ENCODE assay signal across 8 cellular contexts in genomic region chr11:8699903-8700302, GRCh38. TPM values are rescaled to one million over a fixed set of nuclear protein-coding genes. Genes with fewer than 3 reads are reported as not detected.
DNase-seq lines count a peak whose midpoint lies in the region; ATAC-seq and TF ChIP-seq lines count a peak whose summit lies in the region.

No MANE protein-coding gene starts in this region.

- peak overlapping the region; percentile 96 for H3K27ac Mint-ChIP-seq in WTC11

- H3K4me1 Mint-ChIP-seq in WTC11: peaks cover 59% of the 10 kb centered on the region

- 16 to 31% methylated on average over 3 of the region's 3 CpGs for WGBS in GM23248 (ENCODE audit: low coverage in 1 of 2, low lambda C conversion rate in 2 of 2, missing lambda C conversion rate in 2 of 2), 2 experiments
- WGBS in heart left ventricle, 4 donors: 25 to 43% (median 33%) methylated on average over 3 of the region's 3 CpGs

- no peak overlapping the region for H3K4me3 ChIP-seq in GM23248
- H3K4me3 ChIP-seq in heart left ventricle: no peak overlapping the region

- H3K36me3 ChIP-seq in GM23248 (ENCODE audit: low read depth) (no peaks in the 10 kb centered on the region), heart left ventricle (peaks cover 0 to 87% (median 84%) of the 10 kb centered on the region in 9 donors)

- H3K4me1 ChIP-seq in GM23248 (ENCODE audit: insufficient read depth) (peaks cover 13% of the 10 kb centered on the region), heart left ventricle (peaks cover 0 to 24% (median 15%) of the 10 kb centered on the region in 12 donors)

- H3K36me3 Mint-ChIP-seq in WTC11: peaks cover 29% of the 10 kb centered on the region

- no peak for TF ChIP-seq POLR2A in heart left ventricle (IDR thresholded peaks at IDR 0.05)

- CTCF ChIA-PET in WTC11 (lab: Charles Lee): interaction anchor here (0.6 to 3.1 kb wide), 7 partner anchors 11 to 260 kb away, joined by 3 to 18 read pairs (median 6); a partner anchor contains a TSS

- ATAC-seq in WTC11 (no peak; the same call in 1 of the 2 replicates), heart left ventricle (peak in 3 of 4 donors; percentile 6 to 58 (median 17)), GM19324 (IDR thresholded peaks at IDR 0.05; ENCODE audit: low FRiP score, unreplicated experiment) (no peak), GM21515 (IDR thresholded peaks at IDR 0.05; ENCODE audit: unreplicated experiment) (no peak)

- no peaks in the 10 kb centered on the region for H3K27me3 Mint-ChIP-seq in WTC11 (ENCODE audit: low read depth)

- no peaks in the 10 kb centered on the region for H3K9me2 ChIP-seq in GM23248 (ENCODE audit: insufficient read depth)

- peak overlapping the region; percentile 7; the same call in 1 of the 2 replicates for H3K27ac ChIP-seq in GM23248
- H3K27ac ChIP-seq in heart left ventricle: peak overlapping the region in 11 of 12 donors; percentile 10 to 95 (median 54)

- POLR2A ChIA-PET in WTC11 (lab: Charles Lee): interaction anchor here (0.7 to 5.2 kb wide), 5 partner anchors 11 to 259 kb away, joined by 3 to 54 read pairs (median 5); a partner anchor contains a TSS

- H3K9me3 ChIP-seq in GM23248 (ENCODE audit: low read depth) (no peaks in the 10 kb centered on the region), heart left ventricle (no peaks in the 10 kb centered on the region)

- no peaks in the 10 kb centered on the region for H3K27me3 ChIP-seq in GM23248 (replicated peaks; ENCODE audit: insufficient read depth)
- H3K27me3 ChIP-seq in heart left ventricle: no peaks in the 10 kb centered on the region

- TF ChIP-seq CTCF in WTC11 (IDR thresholded peaks at IDR 0.05) (no peak), heart left ventricle (IDR thresholded peaks at IDR 0.05) (no peak)

- peak overlapping the region; percentile 19 for H3K9ac ChIP-seq in GM23248

- H4K20me1 ChIP-seq in GM23248 (ENCODE audit: insufficient read depth): no peaks in the 10 kb centered on the region

- no peaks in the 10 kb centered on the region for H3K79me2 ChIP-seq in GM23248 (ENCODE audit: insufficient read depth)

- peaks cover 8% of the 10 kb centered on the region; the same call in 1 of the 2 replicates for H3K9me3 Mint-ChIP-seq in WTC11

- peak; percentile 78 for DNase-seq in GM23248
- peak; percentile 44 for DNase-seq in WTC11 (ENCODE audit: low spot score)
- DNase-seq in heart left ventricle: peak in 1 of 5 donors; percentile 46
- DNase-seq in putamen (ENCODE audit: low spot score): peak; percentile 72
- DNase-seq in NCI-H1092 treated with DMSO at 0.1 percent for 48 hours (lab: John Stamatoyannopoulos, UW): no peak
- DNase-seq in NCI-H1930 (lab: John Stamatoyannopoulos, UW): no peak

- in situ Hi-C loops in GM23248 (cut with MboI): no loop called here

- H2AFZ ChIP-seq in GM23248: peak overlapping the region; percentile 39; the same call in 1 of the 2 replicates

- H3F3A ChIP-seq in GM23248 (ENCODE audit: insufficient read depth): no peaks in the 10 kb centered on the region

- intact Hi-C loops in heart left ventricle (cut with DNase I): loop anchor here in 2 of 10 donors (5.0 to 10.0 kb wide), 2 partner anchors 67 to 75 kb away; no protein-coding TSS in a partner anchor

- H3K4me3 Mint-ChIP-seq in WTC11: no peak overlapping the region

- peak overlapping the region; percentile 16 for H3K4me2 ChIP-seq in GM23248 (ENCODE audit: unreplicated experiment)

TF ChIP-seq in WTC11, 78 proteins besides CTCF, POLR2A, EP300 and RAD21:
- TF ChIP-seq TEAD4 (CRISPR knock-in tag; IDR thresholded peaks at IDR 0.05): peak; percentile 74
- TF ChIP-seq TEAD1 (CRISPR knock-in tag; IDR thresholded peaks at IDR 0.05): peak; percentile 61; the same call in 1 of the 2 replicates
- TF ChIP-seq GABPB1 (CRISPR knock-in tag; IDR thresholded peaks at IDR 0.05): peak; percentile 31; the same call in 1 of the 2 replicates
- no peak for TF ChIP-seq MYBL2 (CRISPR knock-in tag; IDR thresholded peaks at IDR 0.05)

RNA-seq across cellular contexts. Expression of gene RPL27A, which starts 17.3 kb away (rescaled TPM):
- 460 and 520 TPM in 2 replicates for total RNA-seq in GM23248 (2014; rRNA removed; shearing (Covaris generic))
- polyA plus RNA-seq in GM23248 (2016; fragmentation: Nextera tagmentation; extraction: Ambion mirVana) (1,046 and 1,073 TPM in 2 replicates), heart left ventricle (1,000 to 10,000 TPM; 1,719 to 2,980 TPM)
- total RNA-seq in WTC11 (2021) (1,103 to 1,198 TPM (median 1,179 TPM) in 3 replicates), heart left ventricle (100 to 1,000 TPM; 299 to 597 (median 438) TPM)

RNA-seq across cellular contexts. Expression of gene TRIM66, which starts 17.4 kb away (rescaled TPM):
- total RNA-seq in GM23248 (2014; rRNA removed; shearing (Covaris generic)): 1.4 and 1.5 TPM in 2 replicates
- polyA plus RNA-seq in GM23248 (2016; fragmentation: Nextera tagmentation; extraction: Ambion mirVana) (1.2 and 1.5 TPM in 2 replicates), heart left ventricle (1 to 10 TPM in 1 of 2 donors, under 1 TPM in 1; 0.72 to 2.6 TPM)
- total RNA-seq in WTC11 (2021) (5.6 to 8.0 TPM (median 7.8 TPM) in 3 replicates), heart left ventricle (10 to 100 TPM in 1 of 9 donors, 1 to 10 TPM in 7, under 1 TPM in 1; 0.71 to 10.1 (median 4.1) TPM)

Comparison
In these comparisons a context has a peak if more than half of its experiments do, and no peak if none do; other contexts are left out.
1. DNase-seq: peak in GM23248 (single experiment), WTC11 (single experiment) and putamen (single experiment); none in NCI-H1092 treated with DMSO at 0.1 percent for 48 hours (single experiment) and NCI-H1930 (0 of 2).
2. ATAC-seq: peak in heart left ventricle (3 of 4); none in WTC11 (single experiment), GM19324 (single experiment) and GM21515 (single experiment).